Comparison of ENCODE assay signal across 1 cellular context in the genomic region with DNA sequence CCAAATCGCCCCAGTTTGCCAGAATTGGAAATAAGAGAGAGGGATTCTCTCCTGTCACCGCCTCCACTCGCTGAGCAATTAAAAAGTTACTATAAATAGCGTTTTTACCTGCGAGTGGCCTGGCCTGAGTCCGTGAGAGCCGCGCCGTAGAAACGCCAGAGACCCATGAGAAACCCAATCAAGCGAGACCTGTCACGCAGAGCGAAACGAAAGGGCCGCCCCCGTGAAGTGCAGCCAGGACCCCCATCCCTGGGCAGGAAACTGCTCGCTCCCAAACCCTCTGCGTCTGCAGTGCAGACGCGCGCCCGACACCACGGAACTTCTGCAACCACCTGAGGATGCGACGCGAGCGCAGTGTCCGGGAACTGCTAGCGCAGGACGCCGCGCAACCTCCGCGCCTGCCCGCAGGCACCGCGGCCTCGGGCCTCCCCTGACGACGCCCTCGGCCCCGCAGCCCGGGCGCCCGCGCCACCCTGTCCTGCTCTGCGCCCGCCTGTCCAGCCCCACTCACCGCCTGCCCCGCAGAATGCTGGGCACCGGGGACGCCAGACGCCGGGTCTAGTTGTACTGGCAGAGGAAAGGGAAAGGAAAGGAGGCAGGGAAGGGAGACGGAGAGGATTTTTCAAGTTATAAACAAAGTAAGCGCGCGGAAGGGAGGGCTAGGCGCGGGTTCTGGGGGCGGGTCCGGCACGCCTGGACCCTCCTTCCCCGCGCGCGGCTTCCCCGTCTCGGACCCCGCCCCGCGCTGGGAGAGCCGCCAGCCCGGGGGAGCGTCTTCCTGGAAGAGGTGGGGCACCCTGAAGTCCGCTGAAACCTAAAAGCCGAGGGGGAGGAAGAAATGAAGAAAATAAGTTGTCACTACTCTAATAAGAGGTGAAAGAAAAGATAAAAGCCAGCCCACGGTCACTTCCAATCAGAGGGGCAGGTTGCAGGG.
TF ChIP-seq lines count a peak whose summit lies in the region.

A gene with protein sequence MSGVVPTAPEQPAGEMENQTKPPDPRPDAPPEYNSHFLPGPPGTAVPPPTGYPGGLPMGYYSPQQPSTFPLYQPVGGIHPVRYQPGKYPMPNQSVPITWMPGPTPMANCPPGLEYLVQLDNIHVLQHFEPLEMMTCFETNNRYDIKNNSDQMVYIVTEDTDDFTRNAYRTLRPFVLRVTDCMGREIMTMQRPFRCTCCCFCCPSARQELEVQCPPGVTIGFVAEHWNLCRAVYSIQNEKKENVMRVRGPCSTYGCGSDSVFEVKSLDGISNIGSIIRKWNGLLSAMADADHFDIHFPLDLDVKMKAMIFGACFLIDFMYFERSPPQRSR (minus strand): TSS at position 657 of the 934 bp plus-strand sequence. CDS start 29,034 bp downstream, outside the sequence.

TF ChIP-seq in SK-N-SH, 30 proteins besides CTCF, POLR2A, EP300 and RAD21 (continued from another document):
- no peak for TF ChIP-seq REST (IDR thresholded peaks at IDR 0.05; ENCODE audit: low read depth, low read length)
- no peak for TF ChIP-seq ZBTB33 (IDR thresholded peaks at IDR 0.05; ENCODE audit: borderline replicate concordance, low read depth)
- TF ChIP-seq FOXM1 (IDR thresholded peaks at IDR 0.05; ENCODE audit: low read depth): no peak
- TF ChIP-seq TAF1 (IDR thresholded peaks at IDR 0.05; ENCODE audit: borderline replicate concordance, low read depth, low read length): no peak
- no peak for TF ChIP-seq JUND (IDR thresholded peaks at IDR 0.05)
- no peak for TF ChIP-seq NFIC (IDR thresholded peaks at IDR 0.05; ENCODE audit: borderline replicate concordance)
- no peak for TF ChIP-seq GABPA (IDR thresholded peaks at IDR 0.05; ENCODE audit: low read depth)
- TF ChIP-seq CHD2 (IDR thresholded peaks at IDR 0.05; ENCODE audit: low read length, partially characterized antibody): no peak
- TF ChIP-seq NRF1 (IDR thresholded peaks at IDR 0.05; ENCODE audit: low read depth, low read length): no peak
- no peak for TF ChIP-seq FOSL2 (IDR thresholded peaks at IDR 0.05; ENCODE audit: borderline replicate concordance, low read depth)
- TF ChIP-seq GATA2 (CRISPR knock-in tag; IDR thresholded peaks at IDR 0.05): no peak
- no peak for TF ChIP-seq EZH2phosphoT487 (IDR thresholded peaks at IDR 0.05; ENCODE audit: borderline replicate concordance, low read depth)
- no peak for TF ChIP-seq RCOR1 (IDR thresholded peaks at IDR 0.05; ENCODE audit: low read length)
- TF ChIP-seq MEF2A (IDR thresholded peaks at IDR 0.05; ENCODE audit: borderline replicate concordance, low read depth): no peak
- no peak for TF ChIP-seq RFX5 (IDR thresholded peaks at IDR 0.05; ENCODE audit: low read length)
- no peak for TF ChIP-seq TCF12 (IDR thresholded peaks at IDR 0.05)
